In genomic region chr3:172060234-172060633, GRCh38 we compare ENCODE assay signal across 15 cellular contexts.
"Had no signal": no experiment of that assay in that cellular context is flagged by ENCODE, and none has a peak within 500 bp of the region (broad histone marks: within the 10 kb centered on the region; RNA-seq: fewer than 3 reads in every experiment).

No MANE protein-coding gene starts in this region.

- H3K36me3 ChIP-seq: pancreas, sigmoid colon had no signal

- H3K27ac ChIP-seq: coronary artery, tibial artery had no signal

- H3K27me3 ChIP-seq: pancreas, sigmoid colon, tibial artery had no signal

- H3K9me3 Mint-ChIP-seq: activated CD4-positive, alpha-beta T cell treated with anti-CD3 and anti-CD28 coated beads, Interleukin-2, amount 10 ng/mL, durations not matched to agents 24 days and 14 days; activated naive CD4-positive, alpha-beta T cell treated with anti-CD3 and anti-CD28 coated beads for 36 hours; central memory CD8-positive, alpha-beta T cell; stimulated activated naive B cell treated with anti-CD40 and anti-IgM and Interleukin-4, amounts not matched to agents 10 μg/mL and 1 μg/mL and 100 μg/mL, for 72 hours; T-helper 2 cell treated with Interferon-gamma antibody and Interleukin-4, amounts not matched to agents 5 μg/mL and 100 μg/mL, for 36 hours had no signal

- H3K4me3 ChIP-seq: coronary artery, pancreas, sigmoid colon, spleen, tibial artery had no signal

- DNase-seq: activated CD4-positive, alpha-beta T cell treated with anti-CD3 and anti-CD28 coated beads, Interleukin-2, amount 10 ng/mL, durations not matched to agents 24 days and 14 days; activated CD8-positive, alpha-beta T cell treated with anti-CD3 and anti-CD28 coated beads for 36 hours; activated naive CD4-positive, alpha-beta T cell treated with anti-CD3 and anti-CD28 coated beads for 36 hours; activated T-cell treated with anti-CD3 and anti-CD28 coated beads, Interleukin-2, amount 50 U/mL, for 1 hour; anterior cingulate cortex; kidney; mammary epithelial cell; pancreas; sigmoid colon; spleen; stimulated activated naive B cell treated with anti-CD40 and anti-IgM and Interleukin-4, amounts not matched to agents 10 μg/mL and 1 μg/mL and 100 μg/mL, for 72 hours; tibial artery had no signal

- H3K27me3 Mint-ChIP-seq: activated CD4-positive, alpha-beta T cell treated with anti-CD3 and anti-CD28 coated beads, Interleukin-2, amount 10 ng/mL, durations not matched to agents 24 days and 14 days; activated CD8-positive, alpha-beta T cell treated with anti-CD3 and anti-CD28 coated beads for 36 hours; central memory CD8-positive, alpha-beta T cell had no signal

- H3K27ac Mint-ChIP-seq: activated CD4-positive, alpha-beta T cell treated with anti-CD3 and anti-CD28 coated beads, Interleukin-2, amount 10 ng/mL, durations not matched to agents 24 days and 14 days; activated CD8-positive, alpha-beta T cell treated with anti-CD3 and anti-CD28 coated beads for 36 hours; activated naive CD4-positive, alpha-beta T cell treated with anti-CD3 and anti-CD28 coated beads for 36 hours; stimulated activated naive B cell treated with anti-CD40 and anti-IgM and Interleukin-4, amounts not matched to agents 10 μg/mL and 1 μg/mL and 100 μg/mL, for 72 hours; T-helper 2 cell treated with Interferon-gamma antibody and Interleukin-4, amounts not matched to agents 5 μg/mL and 100 μg/mL, for 36 hours had no signal

- ATAC-seq: activated CD8-positive, alpha-beta T cell treated with anti-CD3 and anti-CD28 coated beads for 36 hours; stimulated activated naive B cell treated with anti-CD40 and anti-IgM and Interleukin-4, amounts not matched to agents 10 μg/mL and 1 μg/mL and 100 μg/mL, for 72 hours had no signal

- H3K9me3 ChIP-seq: pancreas, sigmoid colon, spleen, tibial artery had no signal

- H3K4me3 Mint-ChIP-seq: activated CD4-positive, alpha-beta T cell treated with anti-CD3 and anti-CD28 coated beads, Interleukin-2, amount 10 ng/mL, durations not matched to agents 24 days and 14 days; activated CD8-positive, alpha-beta T cell treated with anti-CD3 and anti-CD28 coated beads for 36 hours; activated naive CD4-positive, alpha-beta T cell treated with anti-CD3 and anti-CD28 coated beads for 36 hours; central memory CD8-positive, alpha-beta T cell; stimulated activated naive B cell treated with anti-CD40 and anti-IgM and Interleukin-4, amounts not matched to agents 10 μg/mL and 1 μg/mL and 100 μg/mL, for 72 hours; T-helper 2 cell treated with Interferon-gamma antibody and Interleukin-4, amounts not matched to agents 5 μg/mL and 100 μg/mL, for 36 hours had no signal
